31 cellular contexts compared by ENCODE assay signal in genomic region chr5:154485092-154485491, GRCh38. TPM values are rescaled to one million over a fixed set of nuclear protein-coding genes. Genes with fewer than 3 reads are reported as not detected.
DNase-seq lines count a peak whose midpoint lies in the region; TF ChIP-seq lines count a peak whose summit lies in the region.
"Had no signal": no experiment of that assay in that cellular context is flagged by ENCODE, and none has a peak within 500 bp of the region (broad histone marks: within the 10 kb centered on the region; RNA-seq: fewer than 3 reads in every experiment).

No MANE protein-coding gene starts in this region.

- H3K27me3 Mint-ChIP-seq in nephron progenitor cell (ENCODE audit: low read depth, poor library complexity), result peaks cover 98% of the 10 kb centered on the region
- peaks cover 86% of the 10 kb centered on the region for H3K27me3 Mint-ChIP-seq in T-helper 2 cell treated with Interferon-gamma antibody and Interleukin-4, amounts not matched to agents 5 μg/mL and 100 μg/mL, for 36 hours (ENCODE audit: low read depth)

- H3K9ac ChIP-seq in SK-N-MC (ENCODE audit: insufficient read length), result no peak overlapping the region
- H3K9ac ChIP-seq: GM23248 had no signal

- H3K9me3 ChIP-seq in HEK293 (ENCODE audit: control insufficient read depth, insufficient read depth, low read depth, low read length) (no peaks in the 10 kb centered on the region), SK-N-MC (ENCODE audit: low read depth, low read length) (no peaks in the 10 kb centered on the region), breast epithelium (no peaks in the 10 kb centered on the region)
- H3K9me3 ChIP-seq: colonic mucosa, esophagus squamous epithelium, left ventricle myocardium inferior, Peyer's patch, SJSA1, thyroid gland had no signal

- H3K4me3 ChIP-seq in HEK293 (ENCODE audit: low read depth, low read length) (no peak overlapping the region), SK-N-MC (no peak overlapping the region), breast epithelium (no peak overlapping the region)
- H3K4me3 ChIP-seq: colonic mucosa, esophagus squamous epithelium, GM23248, left ventricle myocardium inferior, Peyer's patch, SJSA1, thyroid gland had no signal

- H3K27me3 ChIP-seq in breast epithelium, result peaks cover 10 to 90% of the 10 kb centered on the region in 2 donors

- no peak for TF ChIP-seq POLR2A in breast epithelium (IDR thresholded peaks at IDR 0.05)

- H3K27ac ChIP-seq in HEK293 (ENCODE audit: extremely low read depth, low read depth, low read length) (no peak overlapping the region), SK-N-MC (peak overlapping the region; percentile 28), breast epithelium (no peak overlapping the region)
- H3K27ac ChIP-seq: colonic mucosa, esophagus squamous epithelium, GM23248, left ventricle myocardium inferior, Peyer's patch, SJSA1, thyroid gland had no signal

- H3K4me3 Mint-ChIP-seq in nephron progenitor cell, result peak overlapping the region; percentile 68
- H3K4me3 Mint-ChIP-seq in T-helper 2 cell treated with Interferon-gamma antibody and Interleukin-4, amounts not matched to agents 5 μg/mL and 100 μg/mL, for 36 hours, result no peak overlapping the region
- H3K4me3 Mint-ChIP-seq: activated naive CD4-positive, alpha-beta T cell treated with anti-CD3 and anti-CD28 coated beads for 36 hours; activated T-cell treated with anti-CD3 and anti-CD28 coated beads, Interleukin-2, amount 50 U/mL, for 4 hours; stimulated activated naive CD8-positive, alpha-beta T cell treated with anti-CD3 and anti-CD28 coated beads, Interleukin-15, amount 100 ng/mL, for 72 hours had no signal

- H3K4me1 Mint-ChIP-seq in nephron progenitor cell, result peaks cover 66% of the 10 kb centered on the region
- H3K4me1 Mint-ChIP-seq in T-helper 2 cell treated with Interferon-gamma antibody and Interleukin-4, amounts not matched to agents 5 μg/mL and 100 μg/mL, for 36 hours (ENCODE audit: low read depth), result no peaks in the 10 kb centered on the region

- POLR2A ChIA-PET in HEK293 (lab: Yijun Ruan, JAX), result no interaction called here

- H3K4me1 ChIP-seq in HEK293 (ENCODE audit: control insufficient read depth, insufficient read depth, low read length), result peaks cover 20% of the 10 kb centered on the region
- H3K4me1 ChIP-seq in breast epithelium, result no peaks in the 10 kb centered on the region
- H3K4me1 ChIP-seq: colonic mucosa had no signal

- intact Hi-C loops in breast epithelium (cut with DNase I; ENCODE audit: low total_unique reads), result no loop called here

- H3K9me3 Mint-ChIP-seq in nephron progenitor cell, result no peaks in the 10 kb centered on the region
- no peaks in the 10 kb centered on the region for H3K9me3 Mint-ChIP-seq in T-helper 2 cell treated with Interferon-gamma antibody and Interleukin-4, amounts not matched to agents 5 μg/mL and 100 μg/mL, for 36 hours
- H3K9me3 Mint-ChIP-seq: activated naive CD4-positive, alpha-beta T cell treated with anti-CD3 and anti-CD28 coated beads for 36 hours; activated T-cell treated with anti-CD3 and anti-CD28 coated beads, Interleukin-2, amount 50 U/mL, for 4 hours; stimulated activated naive CD8-positive, alpha-beta T cell treated with anti-CD3 and anti-CD28 coated beads, Interleukin-15, amount 100 ng/mL, for 72 hours had no signal

- H3K36me3 ChIP-seq in HEK293 (ENCODE audit: control insufficient read depth in 2 of 2, insufficient read depth in 1 of 2, low read length in 2 of 2), result no peaks in the 10 kb centered on the region
- no peaks in the 10 kb centered on the region for H3K36me3 ChIP-seq in SK-N-MC (ENCODE audit: insufficient read depth, low read length)
- no peaks in the 10 kb centered on the region for H3K36me3 ChIP-seq in breast epithelium
- H3K36me3 ChIP-seq: colonic mucosa, esophagus squamous epithelium, left ventricle myocardium inferior, Peyer's patch, SJSA1, thyroid gland had no signal

- no peak overlapping the region for H3K27ac Mint-ChIP-seq in nephron progenitor cell
- H3K27ac Mint-ChIP-seq in T-helper 2 cell treated with Interferon-gamma antibody and Interleukin-4, amounts not matched to agents 5 μg/mL and 100 μg/mL, for 36 hours, result no peak overlapping the region
- H3K27ac Mint-ChIP-seq: activated naive CD4-positive, alpha-beta T cell treated with anti-CD3 and anti-CD28 coated beads for 36 hours; stimulated activated naive CD8-positive, alpha-beta T cell treated with anti-CD3 and anti-CD28 coated beads, Interleukin-15, amount 100 ng/mL, for 72 hours had no signal

- TF ChIP-seq CTCF in HEK293 (tag by site-specific recombination; IDR thresholded peaks at IDR 0.05) (no peak), nephron progenitor cell (IDR thresholded peaks at IDR 0.05) (no peak), breast epithelium (IDR thresholded peaks at IDR 0.05) (no peak)

- DNase-seq in COR-L47 (lab: John Stamatoyannopoulos, UW), result peak; percentile 36
- no peak for DNase-seq in SK-N-MC (ENCODE audit: low read depth, low spot score)
- no peak for DNase-seq in nephron progenitor cell
- no peak for DNase-seq in T-helper 2 cell treated with Interferon-gamma antibody and Interleukin-4, amounts not matched to agents 5 μg/mL and 100 μg/mL, for 36 hours (ENCODE audit: low spot score)
- DNase-seq in activated CD4-positive, CD25-positive, alpha-beta regulatory T cell (lab: John Stamatoyannopoulos, UW), result no peak
- DNase-seq in activated naive CD4-positive, alpha-beta T cell (lab: John Stamatoyannopoulos, UW), result no peak
- no peak for DNase-seq in breast epithelium (ENCODE audit: low spot score in 2 of 2)
- DNase-seq: activated CD4-positive, alpha-beta T cell treated with anti-CD3 and anti-CD28 coated beads for 4 hours; activated naive CD4-positive, alpha-beta T cell treated with anti-CD3 and anti-CD28 coated beads for 36 hours; activated T-cell treated with anti-CD3 and anti-CD28 coated beads, Interleukin-2, amount 50 U/mL, for 4 hours; amniotic stem cell; colonic mucosa; esophagus squamous epithelium; GDM1; GM23248; KG1; left ventricle myocardium inferior; NCI-H1930; NCI-H510A; Peyer's patch; stimulated activated CD4-positive, alpha-beta T cell treated with anti-CD3 and anti-CD28 coated beads, Interleukin-15, amount 100 ng/mL, for 24 hours; stimulated activated naive CD8-positive, alpha-beta T cell treated with anti-CD3 and anti-CD28 coated beads, Interleukin-15, amount 100 ng/mL, for 72 hours; thyroid gland had no signal

- no peaks in the 10 kb centered on the region for H3K36me3 Mint-ChIP-seq in nephron progenitor cell (ENCODE audit: low read depth)
- H3K36me3 Mint-ChIP-seq in T-helper 2 cell treated with Interferon-gamma antibody and Interleukin-4, amounts not matched to agents 5 μg/mL and 100 μg/mL, for 36 hours (ENCODE audit: low read depth), result no peaks in the 10 kb centered on the region

- CTCF ChIA-PET in HEK293 (lab: Yijun Ruan, JAX), result interaction anchor here (1.1 kb wide), 1 partner anchor 36 kb away, joined by 3 read pairs; no protein-coding TSS in a partner anchor

TF ChIP-seq in HEK293, 187 proteins besides CTCF, POLR2A, EP300 and RAD21 (continues in another document):
- TF ChIP-seq KLF17 (tag by site-specific recombination; IDR thresholded peaks at IDR 0.05), result no peak
- TF ChIP-seq PRDM6 (tag by site-specific recombination; IDR thresholded peaks at IDR 0.05), result peak; percentile 71
- TF ChIP-seq ZNF18 (tag by site-specific recombination; IDR thresholded peaks at IDR 0.05), result no peak
- TF ChIP-seq AEBP2 (tag by site-specific recombination; IDR thresholded peaks at IDR 0.05; ENCODE audit: borderline replicate concordance), result no peak
- no peak for TF ChIP-seq SETDB1 (IDR thresholded peaks at IDR 0.05; ENCODE audit: insufficient read length, low read length)

RNA-seq across cellular contexts. Expression of gene HAND1, which starts 7.1 kb away (rescaled TPM):
- total RNA-seq in breast epithelium, result under 1 TPM in 2 of 3 donors, not detected in 1; 0.16 to 0.59 TPM
- total RNA-seq: activated CD8-positive, alpha-beta memory T cell treated with anti-CD3 and anti-CD28 coated beads for 36 hours; activated naive CD4-positive, alpha-beta T cell treated with anti-CD3 and anti-CD28 coated beads for 36 hours; activated T-cell treated with anti-CD3 and anti-CD28 coated beads, Interleukin-2, amount 50 U/mL, for 4 hours; bronchial epithelial cell; esophagus squamous epithelium; frontal cortex; GM23248; mononuclear cell; sciatic nerve; SJSA1; T-helper 1 cell treated with Interleukin-12 subunit alpha and Interleukin-12 subunit beta and Interleukin-4 antibody, amounts not matched to agents 30 ng/mL and 1 ng/mL, for 36 hours; thyroid gland had no signal

RNA-seq across cellular contexts. Expression of gene SAP30L, which starts 39.3 kb away (rescaled TPM):
- total RNA-seq in breast epithelium, result 10 to 100 TPM; 29.7 to 54.4 (median 43.7) TPM
